Comparison of ENCODE assay signal across 32 cellular contexts in genomic region chr3:164179110-164179774, GRCh38.
"Had no signal": no experiment of that assay in that cellular context is flagged by ENCODE, and none has a peak within 500 bp of the region (broad histone marks: within the 10 kb centered on the region; RNA-seq: fewer than 3 reads in every experiment).

No MANE protein-coding gene starts in this region.

- ATAC-seq: activated T-cell treated with anti-CD3 and anti-CD28 coated beads, Interleukin-2, amount 50 U/mL, for 4 hours had no signal

- H3K36me3 Mint-ChIP-seq: activated CD4-positive, alpha-beta memory T cell treated with anti-CD3 and anti-CD28 coated beads for 36 hours; activated naive CD8-positive, alpha-beta T cell treated with anti-CD3 and anti-CD28 coated beads for 36 hours; IgD-negative memory B cell had no signal

- H3K4me3 ChIP-seq: ascending aorta, cardiac muscle cell, Peyer's patch had no signal

- H3K4me3 Mint-ChIP-seq: activated B cell treated with CpG ODN at 0.5 μM for 24 hours; activated CD4-positive, alpha-beta memory T cell treated with anti-CD3 and anti-CD28 coated beads for 36 hours; activated naive CD8-positive, alpha-beta T cell treated with anti-CD3 and anti-CD28 coated beads for 36 hours; activated T-cell treated with anti-CD3 and anti-CD28 coated beads, Interleukin-2, amount 50 U/mL, for 4 hours; activated T-helper 1 cell treated with anti-CD3 and anti-CD28 coated beads, Interleukin-12 subunit alpha, Interleukin-12 subunit beta, Interleukin-2, Interleukin-4 antibody, amounts not matched to agents 30 ng/mL and 10 ng/mL and 1 ng/mL, durations not matched to agents 14 hours and 24 hours and 36 hours; IgD-negative memory B cell had no signal

- H3K27ac ChIP-seq: ascending aorta, cardiac muscle cell, Peyer's patch, VCaP had no signal

- H3K27me3 Mint-ChIP-seq: activated B cell treated with CpG ODN at 0.5 μM for 24 hours; activated CD4-positive, alpha-beta memory T cell treated with anti-CD3 and anti-CD28 coated beads for 36 hours; activated naive CD8-positive, alpha-beta T cell treated with anti-CD3 and anti-CD28 coated beads for 36 hours; IgD-negative memory B cell had no signal

- H3K36me3 ChIP-seq: ascending aorta, cardiac muscle cell, Peyer's patch had no signal

- H3K27ac Mint-ChIP-seq: activated B cell treated with CpG ODN at 0.5 μM for 24 hours; activated CD4-positive, alpha-beta memory T cell treated with anti-CD3 and anti-CD28 coated beads for 36 hours; activated naive CD8-positive, alpha-beta T cell treated with anti-CD3 and anti-CD28 coated beads for 36 hours; activated T-helper 1 cell treated with anti-CD3 and anti-CD28 coated beads, Interleukin-12 subunit alpha, Interleukin-12 subunit beta, Interleukin-2, Interleukin-4 antibody, amounts not matched to agents 30 ng/mL and 10 ng/mL and 1 ng/mL, durations not matched to agents 14 hours and 24 hours and 36 hours; IgD-negative memory B cell had no signal

- H3K4me1 ChIP-seq: ascending aorta, Peyer's patch had no signal

- H3K4me1 Mint-ChIP-seq: activated B cell treated with CpG ODN at 0.5 μM for 24 hours; activated naive CD8-positive, alpha-beta T cell treated with anti-CD3 and anti-CD28 coated beads for 36 hours; IgD-negative memory B cell had no signal

- H3K27me3 ChIP-seq: ascending aorta, cardiac muscle cell, Peyer's patch had no signal

- H3K9me3 ChIP-seq: ascending aorta, Peyer's patch had no signal

- DNase-seq: activated B cell treated with CpG ODN at 0.5 μM for 24 hours; activated CD4-positive, alpha-beta memory T cell treated with anti-CD3 and anti-CD28 coated beads for 36 hours; activated CD4-positive, alpha-beta T cell treated with anti-CD3 and anti-CD28 coated beads for 4 hours; activated CD4-positive, alpha-beta T cell treated with anti-CD3 and anti-CD28 coated beads, Interleukin-2, amount 50 U/mL, for 1 hour; activated CD4-positive, CD25-positive, alpha-beta regulatory T cell treated with anti-CD3 and anti-CD28 coated beads, Interleukin-2, amount 50 U/mL, for 72 hours; activated CD8-positive, alpha-beta memory T cell treated with anti-CD3 and anti-CD28 coated beads, Interleukin-2, amount 50 U/mL, for 4 hours; activated naive CD4-positive, alpha-beta T cell; activated naive CD4-positive, alpha-beta T cell treated with anti-CD3 and anti-CD28 coated beads, Interleukin-2, amount 50 U/mL, for 16 hours; activated naive CD8-positive, alpha-beta T cell treated with anti-CD3 and anti-CD28 coated beads for 36 hours; activated T-cell treated with anti-CD3 and anti-CD28 coated beads for 4 hours; activated T-cell treated with anti-CD3 and anti-CD28 coated beads, Interleukin-2, amount 50 U/mL, for 4 hours; amniotic stem cell; Karpas-422; KBM-7; NCI-H1105; NCI-H1417 treated with DMSO at 0.1 percent for 48 hours; NCI-H2081 treated with DMSO at 0.1 percent for 48 hours; NCI-H226; NCI-H446 treated with DMSO at 0.1 percent for 48 hours; NCI-H524; NCI-H82; Peyer's patch; RPMI8226; SW 1271; T-helper 1 cell; T-helper 2 cell; T-helper 9 cell had no signal
